10 cellular contexts compared by ENCODE assay signal in genomic region chr13:50280538-50280937, GRCh38.
"Had no signal": no experiment of that assay in that cellular context is flagged by ENCODE, and none has a peak within 500 bp of the region (broad histone marks: within the 10 kb centered on the region; RNA-seq: fewer than 3 reads in every experiment).

No MANE protein-coding gene starts in this region.

- H3K27ac ChIP-seq: GM23248 had no signal

- FAIRE-seq: H54 had no signal

- H3K36me3 ChIP-seq: HAP-1 had no signal

- H3K4me2 ChIP-seq: GM23338 had no signal

- ATAC-seq: GM23338, HCT116 had no signal

- H3K9ac ChIP-seq: GM23248 had no signal

- H3K4me3 ChIP-seq: GM23248, GM23338, HAP-1 had no signal

- H3K4me1 ChIP-seq: HAP-1 had no signal

- H3K9me3 ChIP-seq: HAP-1 had no signal

- DNase-seq: GM23248, GOT3, H7, H9, HCEC 1CT, HFFc6 had no signal

- H2AFZ ChIP-seq: GM23248, GM23338 had no signal
